Comparison of ENCODE assay signal across 1 cellular context in genomic region chr12:49110191-49111155, GRCh38.
TF ChIP-seq lines count a peak whose summit lies in the region.

Gene LMBR1L (minus strand): TSS chr12:49110847. CDS start chr12:49110555, 292 bp downstream.

TF ChIP-seq in HEK293, 187 proteins besides CTCF, POLR2A, EP300 and RAD21 (continued from another document and continues in another):
- TF ChIP-seq ZNF354C (tag by site-specific recombination; IDR thresholded peaks at IDR 0.05; ENCODE audit: borderline replicate concordance, low read depth) (no peak), ZNF701 (tag by site-specific recombination; IDR thresholded peaks at IDR 0.05) (no peak), KLF9 (tag by site-specific recombination; IDR thresholded peaks at IDR 0.05; ENCODE audit: low read depth) (no peak), ZNF677 (tag by site-specific recombination; IDR thresholded peaks at IDR 0.05) (no peak), ZSCAN4 (tag by site-specific recombination; IDR thresholded peaks at IDR 0.05) (no peak), ZNF837 (tag by site-specific recombination; IDR thresholded peaks at IDR 0.05) (no peak), ZNF121 (tag by site-specific recombination; IDR thresholded peaks at IDR 0.05) (no peak), ZNF639 (tag by site-specific recombination; IDR thresholded peaks at IDR 0.05) (no peak), GLI4 (tag by site-specific recombination; IDR thresholded peaks at IDR 0.05) (no peak), SP3 (tag by site-specific recombination; IDR thresholded peaks at IDR 0.05) (peak; percentile 78), ZNF37A (tag by site-specific recombination; IDR thresholded peaks at IDR 0.05) (no peak), ZNF792 (tag by site-specific recombination; IDR thresholded peaks at IDR 0.05) (no peak), ZNF660 (tag by site-specific recombination; IDR thresholded peaks at IDR 0.05) (peak; percentile 51; the same call in 1 of the 2 replicates), ZNF555 (tag by site-specific recombination; conservative IDR thresholded peaks at IDR 0.05) (no peak), ZNF223 (tag by site-specific recombination; IDR thresholded peaks at IDR 0.05) (no peak), ZNF830 (tag by site-specific recombination; IDR thresholded peaks at IDR 0.05; ENCODE audit: low read depth) (no peak), ELK4 (IDR thresholded peaks at IDR 0.05; ENCODE audit: borderline replicate concordance, low read depth, low read length) (no peak), ZNF311 (tag by site-specific recombination; IDR thresholded peaks at IDR 0.05; ENCODE audit: borderline replicate concordance) (no peak), WT1 (tag by site-specific recombination; IDR thresholded peaks at IDR 0.05) (peak; percentile 14; the same call in 1 of the 2 replicates), ZBTB11 (tag by site-specific recombination; conservative IDR thresholded peaks at IDR 0.05; ENCODE audit: low read depth) (0 out of 2 replicates have a peak, but pooled peaks have one; percentile 17), ZNF423 (tag by site-specific recombination; IDR thresholded peaks at IDR 0.05) (peak; percentile 42; the same call in 1 of the 2 replicates), ZFP37 (tag by site-specific recombination; IDR thresholded peaks at IDR 0.05) (no peak), ZNF280D (tag by site-specific recombination; IDR thresholded peaks at IDR 0.05) (no peak), PBX3 (CRISPR knock-in tag; IDR thresholded peaks at IDR 0.05) (no peak; the same call in 1 of the 2 replicates), IKZF3 (tag by site-specific recombination; IDR thresholded peaks at IDR 0.05) (peak; percentile 57; the same call in 1 of the 2 replicates), ZBTB7A (tag by site-specific recombination; IDR thresholded peaks at IDR 0.05; ENCODE audit: low read depth) (no peak), ZNF560 (tag by site-specific recombination; IDR thresholded peaks at IDR 0.05; ENCODE audit: borderline replicate concordance) (no peak), SCRT1 (tag by site-specific recombination; IDR thresholded peaks at IDR 0.05; ENCODE audit: borderline replicate concordance) (no peak), ZBTB20 (tag by site-specific recombination; IDR thresholded peaks at IDR 0.05) (peak; percentile 86), ZNF214 (tag by site-specific recombination; IDR thresholded peaks at IDR 0.05; ENCODE audit: borderline replicate concordance) (no peak), ZNF76 (tag by site-specific recombination; IDR thresholded peaks at IDR 0.05; ENCODE audit: borderline replicate concordance, low read depth) (0 out of 2 replicates have a peak, but pooled peaks have one; percentile 21), ZBTB8A (tag by site-specific recombination; IDR thresholded peaks at IDR 0.05) (peak; percentile 96), ZNF157 (tag by site-specific recombination; IDR thresholded peaks at IDR 0.05) (no peak), ZNF488 (tag by site-specific recombination; IDR thresholded peaks at IDR 0.05) (no peak), ZSCAN30 (tag by site-specific recombination; IDR thresholded peaks at IDR 0.05) (0 out of 2 replicates have a peak, but pooled peaks have one; percentile 27), ZNF146 (tag by site-specific recombination; IDR thresholded peaks at IDR 0.05) (no peak; the same call in 1 of the 2 replicates), ZNF658 (tag by site-specific recombination; IDR thresholded peaks at IDR 0.05) (no peak), ZFP41 (tag by site-specific recombination; IDR thresholded peaks at IDR 0.05; ENCODE audit: borderline replicate concordance) (no peak), ZNF571 (tag by site-specific recombination; IDR thresholded peaks at IDR 0.05) (no peak), ZNF266 (tag by site-specific recombination; IDR thresholded peaks at IDR 0.05; ENCODE audit: low read depth) (no peak), ZNF341 (tag by site-specific recombination; IDR thresholded peaks at IDR 0.05; ENCODE audit: low read depth) (no peak), PATZ1 (tag by site-specific recombination; IDR thresholded peaks at IDR 0.05) (peak; percentile 47), ZNF518A (tag by site-specific recombination; conservative IDR thresholded peaks at IDR 0.05; ENCODE audit: low read depth) (no peak)
